Comparison of ENCODE assay signal across 8 cellular contexts in the genomic region with DNA sequence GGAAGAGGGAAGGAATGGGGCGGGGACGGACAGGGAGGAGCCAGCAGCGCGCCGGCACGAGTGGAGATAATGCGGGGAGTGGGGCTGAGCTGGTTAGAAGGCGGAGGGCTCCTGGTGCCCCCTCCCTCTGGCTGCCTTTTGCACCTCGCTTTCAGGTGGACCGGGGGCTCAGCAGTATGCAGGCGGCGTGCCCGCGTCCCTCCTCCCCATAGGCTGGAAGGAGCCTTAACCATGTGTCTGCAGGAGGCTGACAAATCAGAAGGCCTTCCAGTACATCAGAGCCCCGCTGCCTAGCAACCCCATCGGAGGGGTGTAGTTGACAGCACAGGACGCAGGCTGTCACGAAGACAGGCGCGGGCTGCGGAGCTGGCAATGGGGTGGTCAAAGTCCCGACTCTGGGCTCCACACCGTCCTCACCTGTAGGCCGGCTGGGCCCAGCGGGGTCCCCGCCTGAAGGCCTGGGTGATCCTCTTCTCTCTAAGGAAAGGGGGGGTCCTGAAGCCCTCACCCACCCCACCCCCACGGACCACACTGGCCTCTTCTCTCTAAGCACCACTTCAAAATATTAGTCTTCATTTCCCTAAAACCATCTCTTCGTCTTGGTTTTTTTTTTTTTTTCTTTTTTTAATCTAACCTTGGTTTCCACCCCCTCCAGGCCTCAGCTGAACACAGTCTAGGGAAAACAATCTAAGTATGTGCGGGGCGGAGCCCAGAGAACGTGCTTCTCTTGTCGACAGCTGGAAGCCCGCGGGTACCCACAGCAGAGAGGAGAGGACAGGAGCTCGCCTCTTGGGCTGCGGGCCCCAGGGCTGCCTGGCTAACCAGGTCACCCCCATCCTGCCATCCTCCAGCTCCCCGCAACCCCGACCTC. TPM values are rescaled to one million over a fixed set of nuclear protein-coding genes. Genes with fewer than 3 reads are reported as not detected.
A peak's percentile ranks its signal among the peaks of the same experiment; 100 is the strongest.
DNase-seq lines count a peak whose midpoint lies in the region; ATAC-seq and TF ChIP-seq lines count a peak whose summit lies in the region.

No MANE protein-coding gene starts in this region.

- H3K9ac ChIP-seq in OCI-LY1 (ENCODE audit: low read length): peak overlapping the region; percentile 79
- H3K9ac ChIP-seq in fibroblast of lung (ENCODE audit: insufficient read depth, low read length): peak overlapping the region; percentile 58
- H3K9ac ChIP-seq in subcutaneous abdominal adipose tissue (ENCODE audit: low read length in 5 of 5): peak overlapping the region in 4 of 5 donors; percentile 35 to 73 (median 59)

- H3K79me2 ChIP-seq in OCI-LY1 (ENCODE audit: insufficient read depth, low read length) (no peaks in the 10 kb centered on the region), fibroblast of lung (ENCODE audit: control insufficient read depth, insufficient read depth, low read length) (no peaks in the 10 kb centered on the region)

- no peaks in the 10 kb centered on the region for H4K20me1 ChIP-seq in OCI-LY1 (ENCODE audit: insufficient read depth, low read length)
- H4K20me1 ChIP-seq in fibroblast of lung (ENCODE audit: control insufficient read depth, extremely low read depth, insufficient read depth, low read length): no peaks in the 10 kb centered on the region

- H3F3A ChIP-seq in OCI-LY1 (ENCODE audit: insufficient read depth, low read length): no peaks in the 10 kb centered on the region; the same call in 1 of the 2 replicates

- H3K9me3 ChIP-seq in OCI-LY1 (ENCODE audit: low read length) (no peaks in the 10 kb centered on the region), fibroblast of lung (ENCODE audit: control insufficient read depth, insufficient read depth, low read depth, low read length) (no peaks in the 10 kb centered on the region), subcutaneous abdominal adipose tissue (ENCODE audit: control insufficient read depth in 5 of 5, low read length in 5 of 5) (no peaks in the 10 kb centered on the region)

- TF ChIP-seq CTCF in OCI-LY1 (IDR thresholded peaks at IDR 0.05; ENCODE audit: low read length): no peak
- no peak for TF ChIP-seq CTCF in fibroblast of lung (conservative IDR thresholded peaks at IDR 0.05 in 1 of 2, IDR thresholded peaks at IDR 0.05 in 1 of 2; ENCODE audit: low read depth in 1 of 2, low read length in 2 of 2)

- H3K27ac Mint-ChIP-seq in naive B cell: peak overlapping the region; percentile 96 to 99 (median 99)

- H2AFZ ChIP-seq in OCI-LY1 (ENCODE audit: low read length): no peak overlapping the region
- H2AFZ ChIP-seq in fibroblast of lung (ENCODE audit: low read length): peak overlapping the region; percentile 42

- H3K4me2 ChIP-seq in OCI-LY1 (ENCODE audit: low read length) (peak overlapping the region; percentile 91), fibroblast of lung (ENCODE audit: extremely low read depth, insufficient read depth, low read length) (peak overlapping the region; percentile 67)

- peaks cover 0 to 3% of the 10 kb centered on the region in 2 donors for H3K36me3 Mint-ChIP-seq in naive B cell

- H3K9me2 ChIP-seq in OCI-LY1 (ENCODE audit: low read depth, low read length): no peaks in the 10 kb centered on the region

- no peaks in the 10 kb centered on the region for H3K27me3 Mint-ChIP-seq in naive B cell

- H3K36me3 ChIP-seq in OCI-LY1 (ENCODE audit: insufficient read depth, low read length): peaks cover 15% of the 10 kb centered on the region; the same call in 1 of the 2 replicates
- no peaks in the 10 kb centered on the region for H3K36me3 ChIP-seq in fibroblast of lung (ENCODE audit: control insufficient read depth, insufficient read depth, low read length)
- H3K36me3 ChIP-seq in subcutaneous abdominal adipose tissue (ENCODE audit: control insufficient read depth in 5 of 5, insufficient read depth in 5 of 5, low read length in 5 of 5): peaks cover 0 to 19% (median 7%) of the 10 kb centered on the region in 5 donors

- H3K4me1 ChIP-seq in OCI-LY1 (ENCODE audit: insufficient read depth, low read length, severe bottlenecking): peaks cover 40% of the 10 kb centered on the region
- H3K4me1 ChIP-seq in fibroblast of lung (ENCODE audit: control insufficient read depth, extremely low read depth, insufficient read depth, low read length): peaks cover 29% of the 10 kb centered on the region
- peaks cover 0 to 43% (median 30%) of the 10 kb centered on the region in 5 donors for H3K4me1 ChIP-seq in subcutaneous abdominal adipose tissue (ENCODE audit: control insufficient read depth in 5 of 5, insufficient read depth in 5 of 5, low read length in 5 of 5)

- DNase-seq in CMK (ENCODE audit: low read depth) (peak; percentile 32), fibroblast of lung (ENCODE audit: low read depth in 2 of 2) (peak; percentile 83 to 89), naive B cell (peak; percentile 84)
- peak; percentile 57 to 72 for DNase-seq in activated T-cell treated with anti-CD3 and anti-CD28 coated beads, Interleukin-2, amount 50 U/mL, for 48 hours

- H3K4me1 Mint-ChIP-seq in naive B cell: peaks cover 51 to 71% (median 66%) of the 10 kb centered on the region in 3 donors

- H3K4me3 Mint-ChIP-seq in naive B cell: peak overlapping the region; percentile 74 to 94 (median 90)

- H3K27ac ChIP-seq in OCI-LY1 (ENCODE audit: low read depth, low read length, poor library complexity, severe bottlenecking) (peak overlapping the region; percentile 92), fibroblast of lung (ENCODE audit: insufficient read depth, low read length) (peak overlapping the region; percentile 86), subcutaneous abdominal adipose tissue (ENCODE audit: low read depth, low read length) (peak overlapping the region; percentile 50)

- H3K4me3 ChIP-seq in OCI-LY1 (ENCODE audit: low read depth, low read length, poor library complexity, severe bottlenecking) (peak overlapping the region; percentile 73), fibroblast of lung (replicated peaks in 1 of 4; ENCODE audit: control extremely low read depth in 1 of 4, insufficient read depth in 1 of 4, low read depth in 3 of 4, low read length in 4 of 4) (peak overlapping the region; percentile 52 to 64 (median 60)), subcutaneous abdominal adipose tissue (ENCODE audit: low read depth in 1 of 5, low read length in 5 of 5) (peak overlapping the region; percentile 35 to 80 (median 67))

- H3K27me3 ChIP-seq in OCI-LY1 (ENCODE audit: insufficient read depth, low read length) (no peaks in the 10 kb centered on the region), fibroblast of lung (ENCODE audit: control insufficient read depth, insufficient read depth, low read length) (no peaks in the 10 kb centered on the region), subcutaneous abdominal adipose tissue (ENCODE audit: control insufficient read depth in 5 of 5, insufficient read depth in 4 of 5, low read length in 5 of 5) (no peaks in the 10 kb centered on the region)

- ATAC-seq in GM19438 (IDR thresholded peaks at IDR 0.05; ENCODE audit: low read depth, unreplicated experiment) (peak; percentile 57), HG03520 (IDR thresholded peaks at IDR 0.05; ENCODE audit: unreplicated experiment) (peak; percentile 59), naive B cell (ENCODE audit: low read depth in 2 of 2) (peak; percentile 57 to 60)

- H3K9me3 Mint-ChIP-seq in naive B cell: no peaks in the 10 kb centered on the region

RNA-seq across cellular contexts. Expression of gene KDM2B, which starts 44.5 kb away (rescaled TPM):
- total RNA-seq in fibroblast of lung: 13.1 and 21.6 TPM in 2 replicates
- 9.8 and 18.7 TPM in 2 replicates for polyA plus RNA-seq in fibroblast of lung
- 12.3 and 20.7 TPM in 2 replicates for polyA plus RNA-seq in fibroblast of lung (2012)
- 99.6 and 117 TPM in 2 replicates for polyA minus RNA-seq in fibroblast of lung (ENCODE audit: low replicate concordance)
- polyA plus RNA-seq in naive B cell (ENCODE audit: low read depth in 6 of 6): 10 to 100 TPM; 25.5 to 46.5 (median 31.0) TPM

Comparison
In these comparisons a context has a peak if more than half of its experiments do, and no peak if none do; other contexts are left out.
1. Peak in every context shown above with its lines: DNase-seq, ATAC-seq, H3K4me3 ChIP-seq and H3K27ac ChIP-seq.
2. DNase-seq: peak in every context shown above with its lines; median percentile 86 in fibroblast of lung; 84 in naive B cell; 64 in activated T-cell treated with anti-CD3 and anti-CD28 coated beads, Interleukin-2, amount 50 U/mL, for 48 hours; 32 in CMK.